In the genomic region with DNA sequence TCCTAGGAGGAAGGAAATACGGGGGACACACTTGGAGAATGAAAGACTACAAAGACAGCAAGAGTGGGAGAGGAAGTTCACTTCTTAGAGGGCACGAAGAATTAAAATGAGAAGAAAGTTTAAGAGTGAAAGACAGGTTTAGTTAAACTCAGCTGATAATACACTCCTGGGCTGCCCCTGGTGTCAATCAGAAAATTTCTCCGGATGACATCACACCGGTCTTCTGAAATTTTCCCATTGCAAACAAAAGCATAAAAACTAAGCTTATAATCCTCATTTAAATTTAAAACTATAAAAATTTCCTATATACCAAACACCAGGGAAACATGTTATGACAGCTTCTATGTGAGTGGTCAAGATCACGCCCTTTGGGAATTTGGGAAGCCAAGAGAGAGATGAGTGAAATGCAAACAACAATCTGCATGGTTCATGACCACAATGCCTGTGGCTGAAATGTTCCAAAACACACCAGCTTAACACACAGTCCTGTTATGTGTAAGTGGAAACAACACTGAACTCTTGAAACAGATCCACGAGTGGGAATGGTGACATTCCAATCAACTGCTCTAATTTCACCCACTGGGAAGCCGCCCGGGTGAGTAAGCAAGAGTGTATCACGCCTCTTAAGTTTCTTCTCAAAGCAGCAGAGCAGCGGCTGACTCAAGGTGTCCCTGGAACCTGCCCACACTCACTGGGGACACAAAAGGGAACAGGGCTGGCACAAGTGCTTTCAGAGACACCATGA, we compare ENCODE assay signal across 9 cellular contexts. TPM values are rescaled to one million over a fixed set of nuclear protein-coding genes. Genes with fewer than 3 reads are reported as not detected.
DNase-seq lines count a peak whose midpoint lies in the region; ATAC-seq and TF ChIP-seq lines count a peak whose summit lies in the region.
"Had no signal": no experiment of that assay in that cellular context is flagged by ENCODE, and none has a peak within 500 bp of the region (broad histone marks: within the 10 kb centered on the region; RNA-seq: fewer than 3 reads in every experiment).

No MANE protein-coding gene starts in this region.

- ATAC-seq in activated B cell treated with CpG ODN at 0.5 μM for 24 hours (ENCODE audit: low read depth): no peak
- no peak for ATAC-seq in HG03196 (IDR thresholded peaks at IDR 0.05; ENCODE audit: unreplicated experiment)
- ATAC-seq in HG03432 (IDR thresholded peaks at IDR 0.05; ENCODE audit: unreplicated experiment): no peak

- DNase-seq in GM12865 (ENCODE audit: low read depth) (peak; percentile 27), activated B cell treated with CpG ODN at 0.5 μM for 24 hours (no peak), fibroblast of mammary gland (ENCODE audit: low read depth) (peak; percentile 71), H7 (no peak), DMS114 treated with DMSO at 0.1 percent for 48 hours (lab: John Stamatoyannopoulos, UW; ENCODE audit: unreplicated experiment) (no peak)
- peak; percentile 63 for DNase-seq in stimulated activated CD4-positive, alpha-beta T cell treated with anti-CD3 and anti-CD28 coated beads, Interleukin-15, amount 100 ng/mL, for 24 hours
- DNase-seq: testis had no signal

- H3K4me1 Mint-ChIP-seq in activated B cell treated with CpG ODN at 0.5 μM for 24 hours: peaks cover 97% of the 10 kb centered on the region

- no peaks in the 10 kb centered on the region for H3K9me3 Mint-ChIP-seq in activated B cell treated with CpG ODN at 0.5 μM for 24 hours

- peak overlapping the region; percentile 59 for H3K27ac Mint-ChIP-seq in activated B cell treated with CpG ODN at 0.5 μM for 24 hours

- no peaks in the 10 kb centered on the region for H3K27me3 ChIP-seq in H7 (ENCODE audit: control insufficient read depth, insufficient read depth, low read length)
- H3K27me3 ChIP-seq: testis had no signal

- CTCF ChIA-PET in activated B cell treated with CpG ODN at 0.5 μM for 24 hours (lab: Charles Lee): interaction anchor here (1.0 to 1.5 kb wide), 2 partner anchors 17 to 96 kb away, joined by 4 read pairs; a partner anchor contains a TSS

- intact Hi-C loops in activated B cell treated with CpG ODN at 0.5 μM for 24 hours (cut with micrococcal nuclease): no loop called here

- H3K4me3 ChIP-seq in GM12865 (ENCODE audit: low read depth, low read length) (no peak overlapping the region), fibroblast of mammary gland (ENCODE audit: control insufficient read depth, low read depth, low read length) (no peak overlapping the region), H7 (ENCODE audit: insufficient read depth, low read depth, low read length) (no peak overlapping the region)
- H3K4me3 ChIP-seq: testis had no signal

- no peaks in the 10 kb centered on the region for H3K27me3 Mint-ChIP-seq in activated B cell treated with CpG ODN at 0.5 μM for 24 hours

- peak overlapping the region; percentile 56 for H3K4me3 Mint-ChIP-seq in activated B cell treated with CpG ODN at 0.5 μM for 24 hours

- peaks cover 3% of the 10 kb centered on the region for H3K36me3 Mint-ChIP-seq in activated B cell treated with CpG ODN at 0.5 μM for 24 hours (ENCODE audit: low read depth)

- POLR2A ChIA-PET in activated B cell treated with CpG ODN at 0.5 μM for 24 hours (lab: Charles Lee): interaction anchor here (1.1 to 1.5 kb wide), 3 partner anchors 43 to 136 kb away, joined by 3 to 6 read pairs (median 5); a partner anchor contains a TSS

- no peaks in the 10 kb centered on the region for H3K36me3 ChIP-seq in H7 (replicated peaks; ENCODE audit: control insufficient read depth, insufficient read depth, low read length)

- TF ChIP-seq CTCF in GM12865 (IDR thresholded peaks at IDR 0.05; ENCODE audit: insufficient read depth, low read depth, low read length, missing control alignments): no peak
- TF ChIP-seq CTCF in activated B cell treated with CpG ODN at 0.5 μM for 24 hours (IDR thresholded peaks at IDR 0.05): no peak
- TF ChIP-seq CTCF in fibroblast of mammary gland (conservative IDR thresholded peaks at IDR 0.05; ENCODE audit: control insufficient read depth, insufficient read depth, low read depth, low read length): no peak

RNA-seq across cellular contexts. Expression of a gene that starts 49.0 kb away (rescaled TPM):
- total RNA-seq in activated B cell treated with CpG ODN at 0.5 μM for 24 hours: 144 and 164 TPM in 2 replicates
- 24.8 and 26.1 TPM in 2 replicates for total RNA-seq in H7 (2014; rRNA removed; shearing (Covaris generic))

RNA-seq across cellular contexts. Expression of a gene that starts 51.1 kb away (rescaled TPM):
- total RNA-seq in activated B cell treated with CpG ODN at 0.5 μM for 24 hours: not detected in 2 replicates
- 5.4 and 6.2 TPM in 2 replicates for total RNA-seq in H7 (2014; rRNA removed; shearing (Covaris generic))

Comparison
In these comparisons a context has a peak if more than half of its experiments do, and no peak if none do; other contexts are left out.
1. DNase-seq: peak in GM12865 (single experiment), fibroblast of mammary gland (single experiment) and stimulated activated CD4-positive, alpha-beta T cell treated with anti-CD3 and anti-CD28 coated beads, Interleukin-15, amount 100 ng/mL, for 24 hours (single experiment); none in activated B cell treated with CpG ODN at 0.5 μM for 24 hours (single experiment), H7 (single experiment) and DMS114 treated with DMSO at 0.1 percent for 48 hours (single experiment).